Comparison of ENCODE assay signal across 8 cellular contexts in genomic region chr5:151086905-151087360, GRCh38. TPM values are rescaled to one million over a fixed set of nuclear protein-coding genes. Genes with fewer than 3 reads are reported as not detected.
DNase-seq lines count a peak whose midpoint lies in the region; ATAC-seq and TF ChIP-seq lines count a peak whose summit lies in the region.

No MANE protein-coding gene starts in this region.

- H3K4me3 Mint-ChIP-seq in CD8-positive, alpha-beta memory T cell = peak overlapping the region; percentile 49 to 87 (median 62)
- no peak overlapping the region for H3K4me3 Mint-ChIP-seq in natural killer cell

- no peaks in the 10 kb centered on the region for H3F3A ChIP-seq in Loucy (ENCODE audit: low read depth)

- no peaks in the 10 kb centered on the region for H3K9me2 ChIP-seq in Loucy (replicated peaks; ENCODE audit: low read depth, low read length)

- H3K27ac ChIP-seq in CD8-positive, alpha-beta memory T cell (ENCODE audit: low read depth, low read length) = peak overlapping the region; percentile 41

- peaks cover 14% of the 10 kb centered on the region for H3K79me2 ChIP-seq in Loucy (ENCODE audit: insufficient read depth, low read length)

- H3K36me3 Mint-ChIP-seq in CD8-positive, alpha-beta memory T cell = no peaks in the 10 kb centered on the region
- H3K36me3 Mint-ChIP-seq in natural killer cell = no peaks in the 10 kb centered on the region

- H2AFZ ChIP-seq in Loucy (ENCODE audit: low read length) = no peak overlapping the region

- H3K27me3 Mint-ChIP-seq in CD8-positive, alpha-beta memory T cell = no peaks in the 10 kb centered on the region
- no peaks in the 10 kb centered on the region for H3K27me3 Mint-ChIP-seq in natural killer cell (ENCODE audit: low read depth in 2 of 2)

- peak overlapping the region; percentile 31 for H3K4me2 ChIP-seq in Loucy (ENCODE audit: low read depth, low read length, poor library complexity, severe bottlenecking)

- H4K20me1 ChIP-seq in Loucy (ENCODE audit: insufficient read depth, low read length, poor library complexity, severe bottlenecking) = no peaks in the 10 kb centered on the region

- peaks cover 44 to 61% (median 61%) of the 10 kb centered on the region in 3 donors for H3K4me1 Mint-ChIP-seq in CD8-positive, alpha-beta memory T cell
- peaks cover 14 to 21% of the 10 kb centered on the region in 2 donors for H3K4me1 Mint-ChIP-seq in natural killer cell

- no peak for TF ChIP-seq CTCF in Loucy (conservative IDR thresholded peaks at IDR 0.05; ENCODE audit: low read length)
- no peak for TF ChIP-seq CTCF in natural killer cell (IDR thresholded peaks at IDR 0.05)

- peaks cover 51% of the 10 kb centered on the region for H3K4me1 ChIP-seq in CD8-positive, alpha-beta memory T cell (ENCODE audit: insufficient read depth, low read length)
- H3K4me1 ChIP-seq in Loucy (ENCODE audit: insufficient read depth, low read length, poor library complexity, severe bottlenecking) = peaks cover 27% of the 10 kb centered on the region

- H3K9me3 Mint-ChIP-seq in CD8-positive, alpha-beta memory T cell = no peaks in the 10 kb centered on the region
- H3K9me3 Mint-ChIP-seq in natural killer cell = no peaks in the 10 kb centered on the region

- H3K27me3 ChIP-seq in CD8-positive, alpha-beta memory T cell (ENCODE audit: insufficient read depth, low read length, poor library complexity, severe bottlenecking) = no peaks in the 10 kb centered on the region
- no peaks in the 10 kb centered on the region for H3K27me3 ChIP-seq in Loucy (ENCODE audit: insufficient read depth, low read length, poor library complexity, severe bottlenecking)

- POLR2A ChIA-PET in CD8-positive, alpha-beta memory T cell (lab: Charles Lee) = interaction anchor here (1.0 to 1.2 kb wide), 2 partner anchors 11 to 166 kb away, joined by 5 to 7 read pairs; partner anchors contain the start of gene GM2A

- intact Hi-C loops in natural killer cell (cut with micrococcal nuclease) = no loop called here

- H3K36me3 ChIP-seq in CD8-positive, alpha-beta memory T cell (ENCODE audit: insufficient read depth, low read length) = no peaks in the 10 kb centered on the region
- no peaks in the 10 kb centered on the region for H3K36me3 ChIP-seq in Loucy (ENCODE audit: insufficient read depth, low read length)

- peak overlapping the region; percentile 59 to 96 (median 82) for H3K27ac Mint-ChIP-seq in CD8-positive, alpha-beta memory T cell
- peak overlapping the region in 1 of 2 donors; percentile 46 for H3K27ac Mint-ChIP-seq in natural killer cell

- ATAC-seq in GM21390 (IDR thresholded peaks at IDR 0.05; ENCODE audit: unreplicated experiment) = peak; percentile 78
- peak; percentile 88 to 92 (median 91) for ATAC-seq in natural killer cell

- peak overlapping the region; percentile 23 for H3K4me3 ChIP-seq in CD8-positive, alpha-beta memory T cell (ENCODE audit: low read length)
- H3K4me3 ChIP-seq in Loucy (ENCODE audit: low read length, poor library complexity, severe bottlenecking) = peak overlapping the region; percentile 11

- peak overlapping the region; percentile 56 for H3K9ac ChIP-seq in Loucy (ENCODE audit: low read depth, low read length, poor library complexity, severe bottlenecking)

- CTCF ChIA-PET in CD8-positive, alpha-beta memory T cell (lab: Charles Lee) = interaction anchor here (0.8 to 2.8 kb wide), 9 partner anchors 11 to 78 kb away, joined by 3 to 20 read pairs (median 5); no protein-coding TSS in a partner anchor

- H3K9me3 ChIP-seq in CD8-positive, alpha-beta memory T cell (ENCODE audit: low read length) = no peaks in the 10 kb centered on the region
- no peaks in the 10 kb centered on the region for H3K9me3 ChIP-seq in Loucy (ENCODE audit: insufficient read depth, low read depth, low read length)

- peak in 4 of 5 donors; percentile 57 to 78 (median 66) for DNase-seq in CD8-positive, alpha-beta memory T cell
- DNase-seq in activated T-helper 1 cell treated with anti-CD3 and anti-CD28 coated beads, Interleukin-2, amount 50 U/mL, for 16 hours (ENCODE audit: low read depth in 1 of 2, low spot score in 1 of 2) = peak; percentile 48 to 61
- DNase-seq in natural killer cell (no peak), HUDEP-2 (lab: John Stamatoyannopoulos, UW; ENCODE audit: unreplicated experiment in 76 of 76) (no peak), AML-193 (lab: John Stamatoyannopoulos, UW) (no peak), NCI-H1105 treated with DMSO at 0.1 percent for 48 hours (lab: John Stamatoyannopoulos, UW) (no peak)

RNA-seq across cellular contexts. Expression of gene TNIP1, which starts 6.1 kb away (rescaled TPM):
- 100 to 1,000 TPM; 212 to 213 TPM for total RNA-seq in CD8-positive, alpha-beta memory T cell
- 62.4 TPM for polyA plus RNA-seq in CD8-positive, alpha-beta memory T cell
- 100 to 1,000 TPM; 140 to 180 (median 153) TPM for total RNA-seq in natural killer cell

Comparison
In these comparisons a context has a peak if more than half of its experiments do, and no peak if none do; other contexts are left out.
1. DNase-seq: peak in CD8-positive, alpha-beta memory T cell (4 of 5) and activated T-helper 1 cell treated with anti-CD3 and anti-CD28 coated beads, Interleukin-2, amount 50 U/mL, for 16 hours (2 of 2); none in natural killer cell (single experiment), HUDEP-2 (0 of 76), AML-193 (0 of 2) and NCI-H1105 treated with DMSO at 0.1 percent for 48 hours (single experiment).